Comparison of ENCODE assay signal across 23 cellular contexts in genomic region chr5:144313147-144313726, GRCh38.
"Had no signal": no experiment of that assay in that cellular context is flagged by ENCODE, and none has a peak within 500 bp of the region (broad histone marks: within the 10 kb centered on the region; RNA-seq: fewer than 3 reads in every experiment).

No MANE protein-coding gene starts in this region.

- H3K27me3 Mint-ChIP-seq: brain; dendritic cell treated with granulocyte-macrophage colony-stimulating factor and Interleukin-4, amounts not matched to agents 40 ng/mL and 50 ng/mL, for 4 days; progenitor cell of endocrine pancreas had no signal

- H3K9me3 ChIP-seq: left lung, thyroid gland had no signal

- H3K27me3 ChIP-seq: left lung, neural progenitor cell, thyroid gland had no signal

- H3K4me1 ChIP-seq: left lung, neural progenitor cell, thyroid gland had no signal

- H3K4me3 ChIP-seq: left lung, lung, neural progenitor cell, thyroid gland had no signal

- H3K36me3 ChIP-seq: left lung, neural progenitor cell, thyroid gland had no signal

- H3K4me3 Mint-ChIP-seq: activated T-cell treated with anti-CD3 and anti-CD28 coated beads, Interleukin-2, amount 50 U/mL, for 24 hours; activated T-helper 17 cell treated with anti-CD3 and anti-CD28 coated beads, Interleukin-2, amount 50 U/mL, for 72 hours; dendritic cell treated with granulocyte-macrophage colony-stimulating factor and Interleukin-4, amounts not matched to agents 40 ng/mL and 50 ng/mL, for 4 days; naive thymus-derived CD4-positive, alpha-beta T cell; neural progenitor cell; WTC11 had no signal

- H3K36me3 Mint-ChIP-seq: activated naive CD4-positive, alpha-beta T cell treated with anti-CD3 and anti-CD28 coated beads, Interleukin-2, amount 50 U/mL, for 72 hours; brain; naive thymus-derived CD4-positive, alpha-beta T cell; neural progenitor cell; WTC11 had no signal

- H3K27ac ChIP-seq: left lung, neural progenitor cell, thyroid gland had no signal

- H3K9me3 Mint-ChIP-seq: activated naive CD4-positive, alpha-beta T cell treated with anti-CD3 and anti-CD28 coated beads, Interleukin-2, amount 50 U/mL, for 72 hours; activated T-cell treated with anti-CD3 and anti-CD28 coated beads, Interleukin-2, amount 50 U/mL, for 24 hours; activated T-helper 17 cell treated with anti-CD3 and anti-CD28 coated beads, Interleukin-2, amount 50 U/mL, for 72 hours; brain; dendritic cell treated with granulocyte-macrophage colony-stimulating factor and Interleukin-4, amounts not matched to agents 40 ng/mL and 50 ng/mL, for 4 days; neural progenitor cell had no signal

- DNase-seq: activated CD4-positive, alpha-beta T cell treated with anti-CD3 and anti-CD28 coated beads, Interleukin-2, amount 50 U/mL, for 4 hours; activated CD8-positive, alpha-beta memory T cell treated with anti-CD3 and anti-CD28 coated beads for 24 hours; activated CD8-positive, alpha-beta memory T cell treated with anti-CD3 and anti-CD28 coated beads, Interleukin-2, amount 50 U/mL, for 4 hours; activated T-cell treated with anti-CD3 and anti-CD28 coated beads, Interleukin-2, amount 50 U/mL, for 24 hours; aorta; effector CD4-positive, alpha-beta T cell; erythroblast; foreskin melanocyte; left lung; naive thymus-derived CD4-positive, alpha-beta T cell; retina; stimulated activated CD4-positive, alpha-beta T cell treated with anti-CD3 and anti-CD28 coated beads, Interleukin-4, amount 100 ng/mL, for 4 hours; stimulated activated naive CD8-positive, alpha-beta T cell treated with anti-CD3 and anti-CD28 coated beads, Interleukin-15, Interleukin-2, amounts not matched to agents 100 U/mL and 50 U/mL, for 24 hours; T1000; thyroid gland had no signal

- H3K4me1 Mint-ChIP-seq: activated T-helper 17 cell treated with anti-CD3 and anti-CD28 coated beads, Interleukin-2, amount 50 U/mL, for 72 hours; naive thymus-derived CD4-positive, alpha-beta T cell had no signal

- H3K27ac Mint-ChIP-seq: activated naive CD4-positive, alpha-beta T cell treated with anti-CD3 and anti-CD28 coated beads, Interleukin-2, amount 50 U/mL, for 72 hours; activated T-cell treated with anti-CD3 and anti-CD28 coated beads, Interleukin-2, amount 50 U/mL, for 24 hours; activated T-helper 17 cell treated with anti-CD3 and anti-CD28 coated beads, Interleukin-2, amount 50 U/mL, for 72 hours; brain; dendritic cell treated with granulocyte-macrophage colony-stimulating factor and Interleukin-4, amounts not matched to agents 40 ng/mL and 50 ng/mL, for 4 days; naive thymus-derived CD4-positive, alpha-beta T cell; neural progenitor cell; progenitor cell of endocrine pancreas; WTC11 had no signal

- H3K9ac ChIP-seq: neural progenitor cell had no signal
